10 cellular contexts compared by ENCODE assay signal in genomic region chr1:158148458-158148857, GRCh38. TPM values are rescaled to one million over a fixed set of nuclear protein-coding genes. Genes with fewer than 3 reads are reported as not detected.
A peak's percentile ranks its signal among the peaks of the same experiment; 100 is the strongest.
DNase-seq lines count a peak whose midpoint lies in the region; ATAC-seq, FAIRE-seq and TF ChIP-seq lines count a peak whose summit lies in the region.
"Had no signal": no experiment of that assay in that cellular context is flagged by ENCODE, and none has a peak within 500 bp of the region (broad histone marks: within the 10 kb centered on the region; RNA-seq: fewer than 3 reads in every experiment).

No MANE protein-coding gene starts in this region.

- peaks cover 16% of the 10 kb centered on the region for H3K4me1 ChIP-seq in CD4-positive, alpha-beta memory T cell (ENCODE audit: insufficient read depth, low read length)
- H3K4me1 ChIP-seq in Karpas-422 (ENCODE audit: low read length) = peaks cover 16% of the 10 kb centered on the region
- peaks cover 10% of the 10 kb centered on the region for H3K4me1 ChIP-seq in astrocyte (ENCODE audit: insufficient read depth, low read length)

- H3K9me3 Mint-ChIP-seq in CD4-positive, alpha-beta memory T cell = peaks cover 0 to 2% (median 0%) of the 10 kb centered on the region in 8 donors
- H3K9me3 Mint-ChIP-seq in astrocyte (ENCODE audit: unreplicated experiment) (no peaks in the 10 kb centered on the region), osteocyte (ENCODE audit: unreplicated experiment) (no peaks in the 10 kb centered on the region)

- TF ChIP-seq CTCF in astrocyte (IDR thresholded peaks at IDR 0.05; ENCODE audit: insufficient read depth, low read depth, low read length) = no peak
- TF ChIP-seq CTCF in osteocyte (IDR thresholded peaks at IDR 0.05) = no peak

- no peak for FAIRE-seq in astrocyte (lab: Jason Lieb, UNC)
- FAIRE-seq: frontal cortex had no signal

- no peak overlapping the region for H3K27ac ChIP-seq in CD4-positive, alpha-beta memory T cell (ENCODE audit: low read depth, low read length)
- H3K27ac ChIP-seq in Karpas-422 (ENCODE audit: low read length) = no peak overlapping the region
- no peak overlapping the region for H3K27ac ChIP-seq in astrocyte (ENCODE audit: low read depth, low read length)

- no peak overlapping the region for H3K4me3 ChIP-seq in CD4-positive, alpha-beta memory T cell (ENCODE audit: low read length in 2 of 2)
- no peak overlapping the region for H3K4me3 ChIP-seq in Karpas-422 (ENCODE audit: low read length)
- H3K4me3 ChIP-seq in astrocyte (ENCODE audit: insufficient read depth, low read depth, low read length) = no peak overlapping the region

- H3K4me2 ChIP-seq in Karpas-422 (ENCODE audit: low read depth, low read length, poor library complexity, severe bottlenecking) = peak overlapping the region; percentile 70
- no peak overlapping the region for H3K4me2 ChIP-seq in astrocyte (ENCODE audit: low read length)

- peak overlapping the region in 7 of 8 donors; percentile 93 to 99 (median 97) for H3K4me3 Mint-ChIP-seq in CD4-positive, alpha-beta memory T cell
- H3K4me3 Mint-ChIP-seq in astrocyte (ENCODE audit: unreplicated experiment) (peak overlapping the region; percentile 27), osteocyte (ENCODE audit: unreplicated experiment) (peak overlapping the region; percentile 76)

- no peaks in the 10 kb centered on the region for H4K20me1 ChIP-seq in Karpas-422 (ENCODE audit: insufficient read depth, low read depth, low read length)
- no peaks in the 10 kb centered on the region for H4K20me1 ChIP-seq in astrocyte (ENCODE audit: insufficient read depth, low read length)

- peak overlapping the region in 5 of 7 donors; percentile 36 to 96 (median 81) for H3K27ac Mint-ChIP-seq in CD4-positive, alpha-beta memory T cell
- H3K27ac Mint-ChIP-seq in astrocyte (ENCODE audit: unreplicated experiment) = no peak overlapping the region
- no peak overlapping the region for H3K27ac Mint-ChIP-seq in osteocyte (ENCODE audit: unreplicated experiment)

- CTCF ChIA-PET in CD4-positive, alpha-beta memory T cell (lab: Charles Lee; ENCODE audit: partially characterized antibody) = interaction anchor here (0.6 kb wide), 1 partner anchor 23 kb away, joined by 3 read pairs; no protein-coding TSS in a partner anchor

- no peaks in the 10 kb centered on the region for H3K36me3 ChIP-seq in CD4-positive, alpha-beta memory T cell (ENCODE audit: insufficient read depth, low read length)
- no peaks in the 10 kb centered on the region for H3K36me3 ChIP-seq in Karpas-422 (ENCODE audit: insufficient read depth, low read length)
- H3K36me3 ChIP-seq in astrocyte (ENCODE audit: insufficient read depth, low read length) = no peaks in the 10 kb centered on the region

- ATAC-seq in GM19455 (IDR thresholded peaks at IDR 0.05; ENCODE audit: unreplicated experiment) (no peak), HG02798 (IDR thresholded peaks at IDR 0.05; ENCODE audit: poor library complexity, unreplicated experiment) (no peak)

- no peaks in the 10 kb centered on the region for H3K27me3 ChIP-seq in CD4-positive, alpha-beta memory T cell (ENCODE audit: insufficient read depth, low read length)
- H3K27me3 ChIP-seq in Karpas-422 (ENCODE audit: low read length) (no peaks in the 10 kb centered on the region), astrocyte (ENCODE audit: insufficient read depth, low read length) (no peaks in the 10 kb centered on the region)

- H3K27me3 Mint-ChIP-seq in CD4-positive, alpha-beta memory T cell = no peaks in the 10 kb centered on the region
- H3K27me3 Mint-ChIP-seq in astrocyte (ENCODE audit: low read depth, unreplicated experiment) = peaks cover 1% of the 10 kb centered on the region
- H3K27me3 Mint-ChIP-seq in osteocyte (ENCODE audit: unreplicated experiment) = peaks cover 21% of the 10 kb centered on the region

- H2AFZ ChIP-seq in Karpas-422 (ENCODE audit: low read length) (no peak overlapping the region; the same call in 1 of the 2 replicates), astrocyte (ENCODE audit: low read depth, low read length) (no peak overlapping the region)

- DNase-seq in CD4-positive, alpha-beta memory T cell = no peak
- DNase-seq in Karpas-422 = no peak
- no peak for DNase-seq in astrocyte (ENCODE audit: low read depth)
- no peak for DNase-seq in osteocyte (ENCODE audit: extremely low spot score, unreplicated experiment)
- DNase-seq in NCI-H446 treated with DMSO at 0.1 percent for 48 hours (lab: John Stamatoyannopoulos, UW) = no peak
- no peak for DNase-seq in DMS153 (lab: John Stamatoyannopoulos, UW)
- DNase-seq: NCI-H187 treated with DMSO at 0.1 percent for 48 hours had no signal

- H3K9ac ChIP-seq in Karpas-422 (ENCODE audit: low read length) (no peak overlapping the region), astrocyte (ENCODE audit: low read length) (no peak overlapping the region)

- no peaks in the 10 kb centered on the region for H3K9me2 ChIP-seq in Karpas-422 (replicated peaks; ENCODE audit: insufficient read depth, low read length)

- H3K9me3 ChIP-seq in CD4-positive, alpha-beta memory T cell (ENCODE audit: control insufficient read depth in 1 of 2, low read length in 2 of 2) = no peaks in the 10 kb centered on the region
- no peaks in the 10 kb centered on the region for H3K9me3 ChIP-seq in Karpas-422 (ENCODE audit: low read length)
- H3K9me3 ChIP-seq in astrocyte (ENCODE audit: insufficient read depth, low read depth, low read length) = no peaks in the 10 kb centered on the region

- H3K79me2 ChIP-seq in Karpas-422 (ENCODE audit: low read length) (no peaks in the 10 kb centered on the region), astrocyte (ENCODE audit: insufficient read depth, low read length) (no peaks in the 10 kb centered on the region)

- peaks cover 24 to 35% (median 28%) of the 10 kb centered on the region in 4 donors for H3K4me1 Mint-ChIP-seq in CD4-positive, alpha-beta memory T cell
- H3K4me1 Mint-ChIP-seq in astrocyte (ENCODE audit: low read depth, unreplicated experiment) (peaks cover 11% of the 10 kb centered on the region), osteocyte (ENCODE audit: unreplicated experiment) (peaks cover 30% of the 10 kb centered on the region)

- POLR2A ChIA-PET in CD4-positive, alpha-beta memory T cell (lab: Charles Lee; ENCODE audit: partially characterized antibody) = interaction anchor here (0.6 kb wide), 1 partner anchor 100 kb away, joined by 3 read pairs; no protein-coding TSS in a partner anchor

- intact Hi-C loops in CD4-positive, alpha-beta memory T cell (cut with micrococcal nuclease) = no loop called here

- H3K36me3 Mint-ChIP-seq in CD4-positive, alpha-beta memory T cell = peaks cover 0 to 4% of the 10 kb centered on the region in 2 donors
- H3K36me3 Mint-ChIP-seq in astrocyte (ENCODE audit: low read depth, unreplicated experiment) (no peaks in the 10 kb centered on the region), osteocyte (ENCODE audit: unreplicated experiment) (no peaks in the 10 kb centered on the region)

RNA-seq across cellular contexts. Expression of gene CD1D, which starts 32.2 kb away (rescaled TPM):
- total RNA-seq in CD4-positive, alpha-beta memory T cell = not detected
- under 1 TPM in 1 of 2 donors, not detected in 1; 0.08 TPM for polyA plus RNA-seq in CD4-positive, alpha-beta memory T cell
- total RNA-seq in Karpas-422 (2014; rRNA removed; shearing (Covaris generic); ENCODE audit: low replicate concordance) = 7.1 and 7.2 TPM in 2 replicates
- 0.18 TPM in 1 of 2 replicates, not detected in the other for total RNA-seq in astrocyte
- not detected in 2 replicates for total RNA-seq in osteocyte

Comparison
In these comparisons a context has a peak if more than half of its experiments do, and no peak if none do; other contexts are left out.
1. H3K27ac Mint-ChIP-seq: peak in CD4-positive, alpha-beta memory T cell (5 of 7); none in astrocyte (single experiment) and osteocyte (single experiment).
2. H3K4me3 Mint-ChIP-seq: peak in every context shown above with its lines; median percentile 97 in CD4-positive, alpha-beta memory T cell; 76 in osteocyte; 27 in astrocyte.